ENCODE assay signal across 9 cellular contexts in genomic region chr11:66050581-66051231, GRCh38. TPM values are rescaled to one million over a fixed set of nuclear protein-coding genes. Genes with fewer than 3 reads are reported as not detected.
DNase-seq lines count a peak whose midpoint lies in the region; ATAC-seq, FAIRE-seq and TF ChIP-seq lines count a peak whose summit lies in the region.
"Had no signal": no experiment of that assay in that cellular context is flagged by ENCODE, and none has a peak within 500 bp of the region (broad histone marks: within the 10 kb centered on the region; RNA-seq: fewer than 3 reads in every experiment).

No MANE protein-coding gene starts in this region.

- H3K36me3 ChIP-seq in SK-N-SH (replicated peaks in 1 of 2; ENCODE audit: control insufficient read depth in 1 of 2, insufficient read depth in 2 of 2, low read length in 1 of 2) (peaks cover 14 to 23% of the 10 kb centered on the region in 2 experiments), esophagus squamous epithelium (peaks cover 7 to 27% (median 12%) of the 10 kb centered on the region in 3 donors), small intestine (ENCODE audit: control insufficient read depth in 2 of 2, insufficient read depth in 2 of 2, low read length in 2 of 2) (peaks cover 2 to 6% of the 10 kb centered on the region in 2 donors)

- intact Hi-C loops in esophagus squamous epithelium (cut with DNase I) = no loop called here

- POLR2A ChIA-PET in SK-N-SH (lab: Yijun Ruan, JAX) = interaction anchor here (2.4 kb wide), 1 partner anchor 48 kb away, joined by 8 read pairs; the partner anchor contains the start of gene BANF1

- no peak for TF ChIP-seq POLR2A in esophagus squamous epithelium (IDR thresholded peaks at IDR 0.05)

- H3K9me2 ChIP-seq in SK-N-SH = no peaks in the 10 kb centered on the region

- no peaks in the 10 kb centered on the region for H4K20me1 ChIP-seq in SK-N-SH (ENCODE audit: insufficient read depth)

- no peaks in the 10 kb centered on the region for H3K27me3 ChIP-seq in SK-N-SH (ENCODE audit: insufficient read depth)
- peaks cover 0 to 39% (median 3%) of the 10 kb centered on the region in 4 donors for H3K27me3 ChIP-seq in esophagus squamous epithelium
- peaks cover 0 to 2% of the 10 kb centered on the region in 2 donors for H3K27me3 ChIP-seq in small intestine (ENCODE audit: control insufficient read depth in 2 of 2, insufficient read depth in 2 of 2, low read length in 2 of 2)

- no peak for TF ChIP-seq RAD21 in SK-N-SH (IDR thresholded peaks at IDR 0.05; ENCODE audit: low read length)

- H3K4me3 ChIP-seq in SK-N-SH (ENCODE audit: low read depth in 2 of 2, low read length in 1 of 2) (no peak overlapping the region), esophagus squamous epithelium (no peak overlapping the region), small intestine (ENCODE audit: low read depth in 1 of 2, low read length in 2 of 2) (no peak overlapping the region)

- no peak overlapping the region; the same call in 1 of the 2 replicates for H2AFZ ChIP-seq in SK-N-SH (ENCODE audit: low read depth)

- H3K4me2 ChIP-seq in SK-N-SH = peak overlapping the region; percentile 86

- TF ChIP-seq CTCF in SK-N-SH (IDR thresholded peaks at IDR 0.05) (peak; percentile 18; the same call in 1 of the 2 replicates), esophagus squamous epithelium (IDR thresholded peaks at IDR 0.05) (no peak)

- ATAC-seq in SK-N-SH treated with all-trans-retinoic acid at 6 μM for 48 hours = no peak

- CTCF ChIA-PET in SK-N-SH (lab: Yijun Ruan, JAX) = interaction anchor here (0.7 to 6.7 kb wide), 5 partner anchors 17 to 166 kb away, joined by 3 to 101 read pairs (median 3); partner anchors contain the start of genes BANF1, EIF1AD and PACS1

- WGBS in SK-N-SH (ENCODE audit: low lambda C conversion rate) = 96% methylated on average over 5 of the region's 5 CpGs
- WGBS in esophagus squamous epithelium, 2 donors = 84 to 94% methylated on average over 4 of the region's 5 CpGs
- 56 to 84% (median 69%) methylated on average over 5 of the region's 5 CpGs for WGBS in small intestine, 3 donors

- H3K4me1 ChIP-seq in SK-N-SH (ENCODE audit: control insufficient read depth in 1 of 2, insufficient read depth in 2 of 2, low read depth in 1 of 2, low read length in 1 of 2) = peaks cover 15 to 41% of the 10 kb centered on the region in 2 experiments; a peak in 2 of 4 replicates
- H3K4me1 ChIP-seq in esophagus squamous epithelium = peaks cover 15 to 50% (median 18%) of the 10 kb centered on the region in 3 donors
- H3K4me1 ChIP-seq in small intestine (ENCODE audit: control insufficient read depth in 2 of 2, insufficient read depth in 1 of 2, low read depth in 1 of 2, low read length in 1 of 2) = peaks cover 2 to 4% of the 10 kb centered on the region in 2 donors

- H3F3A ChIP-seq in SK-N-SH (replicated peaks; ENCODE audit: insufficient read depth) = peaks cover 4% of the 10 kb centered on the region

- peaks cover 36% of the 10 kb centered on the region for H3K79me2 ChIP-seq in SK-N-SH (ENCODE audit: insufficient read depth)

- TF ChIP-seq EP300 in SK-N-SH (IDR thresholded peaks at IDR 0.05; ENCODE audit: borderline replicate concordance in 1 of 2, low read depth in 1 of 2, low read length in 1 of 2) = no peak

- peak overlapping the region; percentile 95; the same call in 1 of the 2 replicates for H3K9ac ChIP-seq in SK-N-SH

- H3K9me3 ChIP-seq in SK-N-SH (no peaks in the 10 kb centered on the region), esophagus squamous epithelium (no peaks in the 10 kb centered on the region), small intestine (ENCODE audit: control insufficient read depth, low read depth) (no peaks in the 10 kb centered on the region)

- FAIRE-seq in small intestine (lab: Jason Lieb, UNC) = no peak

- H3K27ac ChIP-seq in SK-N-SH (ENCODE audit: low read depth in 2 of 2, low read length in 1 of 2) = peak overlapping the region; percentile 81 to 94
- H3K27ac ChIP-seq in esophagus squamous epithelium = peak overlapping the region; percentile 87 to 92 (median 92)
- H3K27ac ChIP-seq in small intestine (ENCODE audit: low read depth in 1 of 2, low read length in 1 of 2) = peak overlapping the region; percentile 90 to 91

- DNase-seq in SK-N-SH = peak; percentile 46
- DNase-seq in RKO (ENCODE audit: low spot score) = peak; percentile 30
- no peak for DNase-seq in esophagus squamous epithelium (lab: John Stamatoyannopoulos, UW)
- DNase-seq in small intestine = no peak
- DNase-seq in islet precursor cell = no peak
- DNase-seq in LoVo (ENCODE audit: low spot score) = no peak
- no peak for DNase-seq in pons (ENCODE audit: low spot score)
- DNase-seq: stimulated activated CD4-positive, alpha-beta T cell treated with anti-CD3 and anti-CD28 coated beads, Interleukin-4, amount 100 ng/mL, for 4 hours had no signal

TF ChIP-seq in SK-N-SH, 30 proteins besides CTCF, POLR2A, EP300 and RAD21 (continues in another document):
- TF ChIP-seq MAX (IDR thresholded peaks at IDR 0.05; ENCODE audit: low read depth) = no peak
- no peak for TF ChIP-seq TCF12 (IDR thresholded peaks at IDR 0.05)
- TF ChIP-seq GABPA (IDR thresholded peaks at IDR 0.05; ENCODE audit: low read depth) = no peak
- TF ChIP-seq YY1 (IDR thresholded peaks at IDR 0.05; ENCODE audit: low read depth) = no peak
- no peak for TF ChIP-seq ZBTB33 (IDR thresholded peaks at IDR 0.05; ENCODE audit: borderline replicate concordance, low read depth)

TF ChIP-seq in SK-N-SH treated with all-trans-retinoic acid at 6 μM for 48 hours, 23 proteins besides CTCF, POLR2A, EP300 and RAD21 (continues in another document):
- TF ChIP-seq POU6F1 (CRISPR knock-in tag; IDR thresholded peaks at IDR 0.05; ENCODE audit: borderline replicate concordance, low read depth) (no peak), CSDC2 (CRISPR knock-in tag; IDR thresholded peaks at IDR 0.05) (no peak), CREB5 (CRISPR knock-in tag; IDR thresholded peaks at IDR 0.05; ENCODE audit: low read depth) (no peak), ZFP30 (CRISPR knock-in tag; IDR thresholded peaks at IDR 0.05) (no peak), GLIS3 (CRISPR knock-in tag; IDR thresholded peaks at IDR 0.05) (no peak), BACH2 (CRISPR knock-in tag; IDR thresholded peaks at IDR 0.05; ENCODE audit: borderline replicate concordance) (no peak), ZC3H10 (CRISPR knock-in tag; IDR thresholded peaks at IDR 0.05) (no peak), TCF4 (CRISPR knock-in tag; IDR thresholded peaks at IDR 0.05; ENCODE audit: borderline replicate concordance) (no peak), ZNF565 (CRISPR knock-in tag; conservative IDR thresholded peaks at IDR 0.05; ENCODE audit: low read depth) (no peak)

RNA-seq across cellular contexts. Expression of gene SF3B2, which starts 1.5 kb away (rescaled TPM):
- polyA plus RNA-seq in SK-N-SH (2012; rRNA removed) = 90.9 and 128 TPM in 2 replicates
- 118 and 127 TPM in 2 replicates for polyA plus RNA-seq in SK-N-SH (2012; cell fraction: cytosol; rRNA removed)
- polyA plus RNA-seq in SK-N-SH (2012; cell fraction: nucleus; rRNA removed) = 148 and 167 TPM in 2 replicates
- total RNA-seq in esophagus squamous epithelium = 100 to 1,000 TPM in 1 of 4 donors, 10 to 100 TPM in 3; 87.8 to 112 (median 93.5) TPM
- 100 to 1,000 TPM; 106 to 132 (median 112) TPM for polyA plus RNA-seq in small intestine

RNA-seq across cellular contexts. Expression of gene GAL3ST3, which starts 1.7 kb away (rescaled TPM):
- polyA plus RNA-seq in SK-N-SH (2012; rRNA removed) (1.9 and 3.2 TPM in 2 replicates), small intestine (under 1 TPM in 1 of 3 donors, not detected in 2; 0.12 TPM)
- 1.7 and 3.4 TPM in 2 replicates for polyA plus RNA-seq in SK-N-SH (2012; cell fraction: cytosol; rRNA removed)
- 4.0 and 7.2 TPM in 2 replicates for polyA plus RNA-seq in SK-N-SH (2012; cell fraction: nucleus; rRNA removed)
- total RNA-seq in esophagus squamous epithelium = not detected

RNA-seq across cellular contexts. Expression of gene PACS1, which starts 19.4 kb away (rescaled TPM):
- polyA plus RNA-seq in SK-N-SH (2012; rRNA removed) (24.8 and 37.3 TPM in 2 replicates), small intestine (10 to 100 TPM in 1 of 3 donors, 1 to 10 TPM in 2; 4.0 to 13.2 (median 6.8) TPM)
- 22.0 and 34.4 TPM in 2 replicates for polyA plus RNA-seq in SK-N-SH (2012; cell fraction: cytosol; rRNA removed)
- 63.3 and 63.4 TPM in 2 replicates for polyA plus RNA-seq in SK-N-SH (2012; cell fraction: nucleus; rRNA removed)
- total RNA-seq in esophagus squamous epithelium = 10 to 100 TPM; 17.9 to 37.6 (median 25.4) TPM

RNA-seq across cellular contexts. Expression of gene CATSPER1, which starts 24.4 kb away (rescaled TPM):
- polyA plus RNA-seq in SK-N-SH (2012; rRNA removed) (1.9 and 2.2 TPM in 2 replicates), small intestine (under 1 TPM in 1 of 3 donors, not detected in 2; 0.04 TPM)
- 1.5 and 2.3 TPM in 2 replicates for polyA plus RNA-seq in SK-N-SH (2012; cell fraction: cytosol; rRNA removed)
- 1.2 and 1.5 TPM in 2 replicates for polyA plus RNA-seq in SK-N-SH (2012; cell fraction: nucleus; rRNA removed)
- total RNA-seq in esophagus squamous epithelium = not detected

RNA-seq across cellular contexts. Expression of gene CST6, which starts 38.9 kb away (rescaled TPM):
- polyA plus RNA-seq in SK-N-SH (2012; rRNA removed) (0.60 and 0.90 TPM in 2 replicates), small intestine (not detected)
- 0.24 and 0.52 TPM in 2 replicates for polyA plus RNA-seq in SK-N-SH (2012; cell fraction: cytosol; rRNA removed)
- 0.28 and 0.71 TPM in 2 replicates for polyA plus RNA-seq in SK-N-SH (2012; cell fraction: nucleus; rRNA removed)
- total RNA-seq in esophagus squamous epithelium = 10 to 100 TPM; 14.6 to 58.5 (median 15.1) TPM

Comparison
In these comparisons a context has a peak if more than half of its experiments do, and no peak if none do; other contexts are left out.
1. DNase-seq: peak in SK-N-SH (single experiment) and RKO (single experiment); none in esophagus squamous epithelium (single experiment), small intestine (single experiment), islet precursor cell (single experiment), LoVo (single experiment) and pons (single experiment).
2. Peak in every context shown above with its lines, with median percentiles within 50 percentile points of each other: H3K27ac ChIP-seq.